ENCODE assay signal across 34 cellular contexts in genomic region chr9:110830495-110830894, GRCh38.
"Had no signal": no experiment of that assay in that cellular context is flagged by ENCODE, and none has a peak within 500 bp of the region (broad histone marks: within the 10 kb centered on the region; RNA-seq: fewer than 3 reads in every experiment).

No MANE protein-coding gene starts in this region.

- H3K4me1 ChIP-seq: adrenal gland, body of pancreas, breast epithelium had no signal

- H3K27ac ChIP-seq: adrenal gland, body of pancreas, brain microvascular endothelial cell, breast epithelium, VCaP had no signal

- H3K36me3 ChIP-seq: adrenal gland, brain microvascular endothelial cell, breast epithelium had no signal

- FAIRE-seq: astrocyte, TTC549 had no signal

- H3K27me3 ChIP-seq: adrenal gland, body of pancreas, brain microvascular endothelial cell, breast epithelium had no signal

- H3K9me3 ChIP-seq: adrenal gland, body of pancreas, breast epithelium had no signal

- DNase-seq: activated B cell treated with CpG ODN at 0.5 μM for 24 hours; activated CD4-positive, alpha-beta memory T cell treated with anti-CD3 and anti-CD28 coated beads for 36 hours; activated CD4-positive, alpha-beta T cell treated with anti-CD3 and anti-CD28 coated beads for 4 hours; activated CD4-positive, alpha-beta T cell treated with anti-CD3 and anti-CD28 coated beads, Interleukin-2, amount 10 ng/mL, durations not matched to agents 24 days and 14 days; activated CD4-positive, alpha-beta T cell treated with anti-CD3 and anti-CD28 coated beads, Interleukin-2, amount 50 U/mL, for 1 hour; activated CD4-positive, alpha-beta T cell treated with anti-CD3 and anti-CD28 coated beads, Interleukin-2, amount 50 U/mL, for 4 hours; activated CD4-positive, CD25-positive, alpha-beta regulatory T cell treated with anti-CD3 and anti-CD28 coated beads, Interleukin-2, amount 50 U/mL, for 72 hours; activated CD8-positive, alpha-beta memory T cell treated with anti-CD3 and anti-CD28 coated beads, Interleukin-2, amount 50 U/mL, for 4 hours; activated CD8-positive, alpha-beta T cell treated with anti-CD3 and anti-CD28 coated beads for 36 hours; activated effector memory CD4-positive, alpha-beta T cell treated with anti-CD3 and anti-CD28 coated beads, Interleukin-2, amount 50 U/mL, for 16 hours; activated gamma-delta T cell treated with Interleukin-2 at 50 U/mL for 16 hours; activated naive CD4-positive, alpha-beta T cell; activated naive CD4-positive, alpha-beta T cell treated with anti-CD3 and anti-CD28 coated beads for 36 hours; activated naive CD4-positive, alpha-beta T cell treated with anti-CD3 and anti-CD28 coated beads, Interleukin-2, amount 50 U/mL, for 16 hours; activated naive CD8-positive, alpha-beta T cell treated with anti-CD3 and anti-CD28 coated beads for 36 hours; activated T-cell treated with anti-CD3 and anti-CD28 coated beads for 4 hours; activated T-cell treated with anti-CD3 and anti-CD28 coated beads, Interleukin-2, amount 50 U/mL, for 1 hour; activated T-cell treated with anti-CD3 and anti-CD28 coated beads, Interleukin-2, amount 50 U/mL, for 4 hours; activated T-cell treated with anti-CD3 and anti-CD28 coated beads, Interleukin-2, amount 50 U/mL, for 72 hours; adrenal gland; amniotic stem cell; aorta; body of pancreas; brain microvascular endothelial cell; central memory CD4-positive, alpha-beta T cell; T-helper 1 cell; T-helper 2 cell; T-helper 9 cell had no signal

- ATAC-seq: activated CD8-positive, alpha-beta T cell treated with anti-CD3 and anti-CD28 coated beads for 36 hours; activated naive CD4-positive, alpha-beta T cell treated with anti-CD3 and anti-CD28 coated beads, Interleukin-2, amount 50 U/mL, for 72 hours; activated T-cell treated with anti-CD3 and anti-CD28 coated beads, Interleukin-2, amount 50 U/mL, for 4 hours; activated T-cell treated with anti-CD3 and anti-CD28 coated beads, Interleukin-2, amount 50 U/mL, for 72 hours; activated T-helper 17 cell treated with anti-CD3 and anti-CD28 coated beads, Interleukin-2, amount 50 U/mL, for 72 hours; body of pancreas had no signal

- H3K4me3 ChIP-seq: adrenal gland, body of pancreas, breast epithelium had no signal
